16 cellular contexts compared by ENCODE assay signal in the genomic region with DNA sequence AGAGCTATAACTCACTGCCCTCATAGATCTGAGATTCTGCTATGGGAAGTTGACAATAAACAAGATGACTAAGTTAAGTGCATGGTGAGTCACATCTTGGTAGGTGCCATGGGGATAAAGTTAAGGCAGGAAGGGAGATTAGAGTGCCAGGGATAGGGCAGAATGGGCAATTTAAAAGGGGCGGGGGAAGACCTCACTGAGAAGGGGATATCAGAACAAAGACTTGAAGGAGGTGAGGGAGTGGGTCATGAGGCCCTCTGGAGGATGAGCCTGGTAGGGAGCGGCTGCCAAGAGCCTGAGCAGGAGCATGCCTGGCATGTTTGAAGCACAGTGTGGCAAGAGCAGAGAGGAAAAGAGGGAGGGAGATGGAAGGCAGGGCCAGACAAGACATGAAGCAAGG. TPM values are rescaled to one million over a fixed set of nuclear protein-coding genes. Genes with fewer than 3 reads are reported as not detected.
DNase-seq lines count a peak whose midpoint lies in the region; ATAC-seq, FAIRE-seq and TF ChIP-seq lines count a peak whose summit lies in the region.
"Had no signal": no experiment of that assay in that cellular context is flagged by ENCODE, and none has a peak within 500 bp of the region (broad histone marks: within the 10 kb centered on the region; RNA-seq: fewer than 3 reads in every experiment).

No MANE protein-coding gene starts in this region.

- no peaks in the 10 kb centered on the region for H3K4me1 ChIP-seq in foreskin keratinocyte
- H3K4me1 ChIP-seq: upper lobe of left lung had no signal

- TF ChIP-seq POLR2A in H54 (IDR thresholded peaks at IDR 0.05; ENCODE audit: low read depth, low read length): no peak

- ATAC-seq in foreskin keratinocyte: peak; percentile 82
- ATAC-seq in GM21528 (IDR thresholded peaks at IDR 0.05; ENCODE audit: low FRiP score, unreplicated experiment): no peak
- ATAC-seq in GM19328 (IDR thresholded peaks at IDR 0.05; ENCODE audit: unreplicated experiment): no peak
- no peak for ATAC-seq in GM18519 (IDR thresholded peaks at IDR 0.05; ENCODE audit: low FRiP score, unreplicated experiment)
- ATAC-seq in HG03095 (IDR thresholded peaks at IDR 0.05; ENCODE audit: unreplicated experiment): no peak
- ATAC-seq: activated T-helper 17 cell treated with anti-CD3 and anti-CD28 coated beads, Interleukin-2, amount 50 U/mL, for 72 hours; T-cell had no signal

- FAIRE-seq in H54 (lab: Jason Lieb, UNC): no peak

- H3K27ac ChIP-seq in foreskin keratinocyte: no peak overlapping the region
- H3K27ac ChIP-seq: upper lobe of left lung had no signal

- DNase-seq in A172 (ENCODE audit: low spot score) (peak; percentile 82), H54 (ENCODE audit: insufficient read length, low spot score) (peak; percentile 75), RPMI7951 (ENCODE audit: low read depth) (peak; percentile 61), foreskin keratinocyte (peak; percentile 13 to 50)
- DNase-seq: activated CD4-positive, alpha-beta T cell treated with anti-CD3 and anti-CD28 coated beads, Interleukin-2, amount 50 U/mL, for 1 hour; DMS153; hippocampal formation; NCI-H2029; T-cell; upper lobe of left lung had no signal

- no peak for TF ChIP-seq CTCF in foreskin keratinocyte (conservative IDR thresholded peaks at IDR 0.05)

- peaks cover 9% of the 10 kb centered on the region for H3K27me3 ChIP-seq in foreskin keratinocyte
- H3K27me3 ChIP-seq: upper lobe of left lung had no signal

RNA-seq across cellular contexts. Expression of a gene that starts 34.8 kb away (rescaled TPM):
- total RNA-seq in A172 (2014; rRNA removed; shearing (Covaris generic)): not detected in 2 replicates
- total RNA-seq in RPMI7951 (2014; rRNA removed; shearing (Covaris generic)): 79.9 and 94.1 TPM in 2 replicates
- total RNA-seq in foreskin keratinocyte: not detected in 2 replicates
- not detected in 2 replicates for polyA plus RNA-seq in foreskin keratinocyte

RNA-seq across cellular contexts. Expression of a gene that starts 34.9 kb away (rescaled TPM):
- not detected in 2 replicates for total RNA-seq in A172 (2014; rRNA removed; shearing (Covaris generic))
- not detected in 2 replicates for total RNA-seq in RPMI7951 (2014; rRNA removed; shearing (Covaris generic))
- not detected in 2 replicates for total RNA-seq in foreskin keratinocyte
- not detected in 2 replicates for polyA plus RNA-seq in foreskin keratinocyte
- total RNA-seq: activated T-helper 17 cell treated with anti-CD3 and anti-CD28 coated beads, Interleukin-2, amount 50 U/mL, for 72 hours; osteocyte had no signal

RNA-seq across cellular contexts. Expression of a gene that starts 54.0 kb away (rescaled TPM):
- 7.1 and 7.6 TPM in 2 replicates for total RNA-seq in A172 (2014; rRNA removed; shearing (Covaris generic))
- 26.4 and 27.0 TPM in 2 replicates for total RNA-seq in RPMI7951 (2014; rRNA removed; shearing (Covaris generic))
- 3.0 and 3.5 TPM in 2 replicates for total RNA-seq in foreskin keratinocyte
- polyA plus RNA-seq in foreskin keratinocyte: 0.97 and 1.4 TPM in 2 replicates

Comparison
In these comparisons a context has a peak if more than half of its experiments do, and no peak if none do; other contexts are left out.
1. DNase-seq: peak in every context shown above with its lines; median percentile 82 in A172; 75 in H54; 61 in RPMI7951; 32 in foreskin keratinocyte.
2. RNA of a gene that starts 34.8 kb away (total RNA-seq): 79.9 to 94.1 TPM in RPMI7951; not detected in A172 and not detected in foreskin keratinocyte; every median in the first group is over 10 times any median in the second.